ENCODE assay signal across 12 cellular contexts in genomic region chr4:17276821-17277220, GRCh38.
DNase-seq lines count a peak whose midpoint lies in the region; TF ChIP-seq lines count a peak whose summit lies in the region.
"Had no signal": no experiment of that assay in that cellular context is flagged by ENCODE, and none has a peak within 500 bp of the region (broad histone marks: within the 10 kb centered on the region; RNA-seq: fewer than 3 reads in every experiment).

No MANE protein-coding gene starts in this region.

- peak overlapping the region; percentile 6 to 36 (median 15) for H3K27ac Mint-ChIP-seq in nephron
- no peak overlapping the region for H3K27ac Mint-ChIP-seq in CD4-positive, alpha-beta memory T cell
- H3K27ac Mint-ChIP-seq: naive B cell had no signal

- H3K27me3 ChIP-seq in hepatocyte: no peaks in the 10 kb centered on the region
- no peaks in the 10 kb centered on the region for H3K27me3 ChIP-seq in CD4-positive, alpha-beta memory T cell (ENCODE audit: insufficient read depth, low read length)

- no peaks in the 10 kb centered on the region for H4K20me1 ChIP-seq in hepatocyte (ENCODE audit: insufficient read depth, poor library complexity, severe bottlenecking)

- H3K4me1 Mint-ChIP-seq in nephron: peaks cover 6% of the 10 kb centered on the region
- no peaks in the 10 kb centered on the region for H3K4me1 Mint-ChIP-seq in CD4-positive, alpha-beta memory T cell
- H3K4me1 Mint-ChIP-seq: naive B cell had no signal

- intact Hi-C loops in CD4-positive, alpha-beta memory T cell (cut with micrococcal nuclease): no loop called here

- no peaks in the 10 kb centered on the region for H3K36me3 Mint-ChIP-seq in nephron (ENCODE audit: low read depth)
- no peaks in the 10 kb centered on the region for H3K36me3 Mint-ChIP-seq in CD4-positive, alpha-beta memory T cell
- H3K36me3 Mint-ChIP-seq: naive B cell had no signal

- H3K9me3 Mint-ChIP-seq in nephron: no peaks in the 10 kb centered on the region
- no peaks in the 10 kb centered on the region for H3K9me3 Mint-ChIP-seq in CD4-positive, alpha-beta memory T cell

- TF ChIP-seq CTCF in fibroblast of pulmonary artery (IDR thresholded peaks at IDR 0.05; ENCODE audit: low read length, missing control alignments) (no peak), nephron (IDR thresholded peaks at IDR 0.05; ENCODE audit: unreplicated experiment in 3 of 3) (no peak), hepatocyte (IDR thresholded peaks at IDR 0.05; ENCODE audit: poor library complexity) (no peak)

- peaks cover 3% of the 10 kb centered on the region for H3K27me3 Mint-ChIP-seq in nephron (ENCODE audit: low read depth)
- H3K27me3 Mint-ChIP-seq in CD4-positive, alpha-beta memory T cell: peaks cover 0 to 2% of the 10 kb centered on the region in 2 donors

- no peaks in the 10 kb centered on the region for H3K9me3 ChIP-seq in hepatocyte (ENCODE audit: low read depth)
- H3K9me3 ChIP-seq in CD4-positive, alpha-beta memory T cell (ENCODE audit: control insufficient read depth in 1 of 2, low read length in 2 of 2): no peaks in the 10 kb centered on the region

- H3K9me2 ChIP-seq in hepatocyte (replicated peaks; ENCODE audit: insufficient read depth): no peaks in the 10 kb centered on the region

- H3K27ac ChIP-seq in hepatocyte: no peak overlapping the region
- no peak overlapping the region for H3K27ac ChIP-seq in CD4-positive, alpha-beta memory T cell (ENCODE audit: low read depth, low read length)

- POLR2A ChIA-PET in CD4-positive, alpha-beta memory T cell (lab: Charles Lee; ENCODE audit: partially characterized antibody): no interaction called here

- H3K4me3 ChIP-seq in fibroblast of pulmonary artery (replicated peaks; ENCODE audit: low read depth, low read length) (no peak overlapping the region), hepatocyte (no peak overlapping the region)
- no peak overlapping the region for H3K4me3 ChIP-seq in CD4-positive, alpha-beta memory T cell (ENCODE audit: low read length in 2 of 2)

- no peaks in the 10 kb centered on the region for H3K4me1 ChIP-seq in hepatocyte (ENCODE audit: insufficient read depth)
- H3K4me1 ChIP-seq in CD4-positive, alpha-beta memory T cell (ENCODE audit: insufficient read depth, low read length): no peaks in the 10 kb centered on the region

- CTCF ChIA-PET in CD4-positive, alpha-beta memory T cell (lab: Charles Lee; ENCODE audit: partially characterized antibody): interaction anchor here (1.9 kb wide), 1 partner anchor 171 kb away, joined by 4 read pairs; no protein-coding TSS in a partner anchor

- no peaks in the 10 kb centered on the region for H3K79me2 ChIP-seq in hepatocyte

- H3K36me3 ChIP-seq in hepatocyte (replicated peaks; ENCODE audit: insufficient read depth, low read depth): no peaks in the 10 kb centered on the region
- no peaks in the 10 kb centered on the region for H3K36me3 ChIP-seq in CD4-positive, alpha-beta memory T cell (ENCODE audit: insufficient read depth, low read length)

- 54% methylated on average over 6 of the region's 6 CpGs for WGBS in hepatocyte (ENCODE audit: low lambda C conversion rate, missing lambda C conversion rate)

- DNase-seq in AG08396 (ENCODE audit: low spot score) (peak; percentile 74), RPMI7951 (ENCODE audit: low read depth) (peak; percentile 65), fibroblast of pulmonary artery (ENCODE audit: low read depth) (peak; percentile 56), hepatocyte (ENCODE audit: low spot score) (no peak), GF-D8 (lab: John Stamatoyannopoulos, UW) (no peak)
- no peak for DNase-seq in CD4-positive, alpha-beta memory T cell
- no peak for DNase-seq in activated CD4-positive, alpha-beta T cell treated with anti-CD3 and anti-CD28 coated beads for 48 hours
- DNase-seq: AML-193, naive B cell, NCI-H446 treated with DMSO at 0.1 percent for 48 hours, RPMI8226 had no signal

- H2AFZ ChIP-seq in hepatocyte: no peak overlapping the region

- H3K4me3 Mint-ChIP-seq in nephron: no peak overlapping the region
- H3K4me3 Mint-ChIP-seq in CD4-positive, alpha-beta memory T cell: no peak overlapping the region
- H3K4me3 Mint-ChIP-seq: naive B cell had no signal

- H3K4me2 ChIP-seq in hepatocyte: no peak overlapping the region

Comparison
In these comparisons a context has a peak if more than half of its experiments do, and no peak if none do; other contexts are left out.
1. DNase-seq: peak in AG08396 (single experiment), RPMI7951 (single experiment) and fibroblast of pulmonary artery (single experiment); none in hepatocyte (single experiment), GF-D8 (single experiment), CD4-positive, alpha-beta memory T cell (0 of 5) and activated CD4-positive, alpha-beta T cell treated with anti-CD3 and anti-CD28 coated beads for 48 hours (single experiment).
2. H3K27ac Mint-ChIP-seq: peak in nephron (3 of 3); none in CD4-positive, alpha-beta memory T cell (0 of 7).